ENCODE assay signal across 22 cellular contexts in genomic region chr6:124670801-124671200, GRCh38.
DNase-seq lines count a peak whose midpoint lies in the region; ATAC-seq and TF ChIP-seq lines count a peak whose summit lies in the region.
"Had no signal": no experiment of that assay in that cellular context is flagged by ENCODE, and none has a peak within 500 bp of the region (broad histone marks: within the 10 kb centered on the region; RNA-seq: fewer than 3 reads in every experiment).

No MANE protein-coding gene starts in this region.

- TF ChIP-seq CTCF in dorsolateral prefrontal cortex (IDR thresholded peaks at IDR 0.05 in 54 of 56, conservative IDR thresholded peaks at IDR 0.05 in 2 of 56; ENCODE audit: low read depth in 1 of 56, partially characterized antibody in 56 of 56) (no peak), body of pancreas (IDR thresholded peaks at IDR 0.05) (no peak)

- peak overlapping the region in 44 of 59 donors; percentile 6 to 76 (median 54) for H3K27ac ChIP-seq in dorsolateral prefrontal cortex
- no peak overlapping the region for H3K27ac ChIP-seq in body of pancreas
- H3K27ac ChIP-seq: heart right ventricle, KMS-11, upper lobe of left lung had no signal

- WGBS in body of pancreas, 2 donors, result 39 to 44% methylated on average over 3 of the region's 3 CpGs

- DNase-seq in NCI-H2171 treated with DMSO at 0.1 percent for 48 hours (lab: John Stamatoyannopoulos, UW) (peak; percentile 64), NCI-H2171 (lab: John Stamatoyannopoulos, UW) (no peak), NCI-H146 (lab: John Stamatoyannopoulos, UW) (peak; percentile 68), NCI-H69 (lab: John Stamatoyannopoulos, UW) (peak; percentile 94), dorsolateral prefrontal cortex (no peak), body of pancreas (no peak), ureter (ENCODE audit: low spot score) (no peak)
- DNase-seq: 8988T; activated CD8-positive, alpha-beta memory T cell treated with anti-CD3 and anti-CD28 coated beads for 24 hours; activated gamma-delta T cell; activated T-cell treated with anti-CD3 and anti-CD28 coated beads, Interleukin-2, amount 50 U/mL, for 1 hour; CD8-positive, alpha-beta T cell; DND-41; effector CD4-positive, alpha-beta T cell; erythroblast; foreskin fibroblast; H9; heart right ventricle; NCI-H446; upper lobe of left lung had no signal

- H3K27me3 ChIP-seq in dorsolateral prefrontal cortex, result no peaks in the 10 kb centered on the region
- no peaks in the 10 kb centered on the region for H3K27me3 ChIP-seq in body of pancreas
- H3K27me3 ChIP-seq: heart right ventricle, upper lobe of left lung had no signal

- no peaks in the 10 kb centered on the region for H3K9me3 ChIP-seq in body of pancreas
- H3K9me3 ChIP-seq: upper lobe of left lung had no signal

- H3K36me3 ChIP-seq in body of pancreas (replicated peaks in 1 of 2; ENCODE audit: insufficient read depth in 1 of 2, low read depth in 2 of 2), result no peaks in the 10 kb centered on the region
- H3K36me3 ChIP-seq: heart right ventricle, upper lobe of left lung had no signal

- ATAC-seq in body of pancreas (no peak), GM21381 (IDR thresholded peaks at IDR 0.05; ENCODE audit: unreplicated experiment) (no peak)
- ATAC-seq: CD8-positive, alpha-beta T cell; heart right ventricle had no signal

- H3K4me1 ChIP-seq in body of pancreas, result no peaks in the 10 kb centered on the region
- H3K4me1 ChIP-seq: heart right ventricle, upper lobe of left lung had no signal

- intact Hi-C loops in dorsolateral prefrontal cortex (cut with DNase I) (loop anchor here in 1 of 2 donors (1.0 kb wide), 1 partner anchor 30 kb away; no protein-coding TSS in a partner anchor), body of pancreas (cut with DNase I) (no loop called here)

- H3K4me3 ChIP-seq in dorsolateral prefrontal cortex, result no peak overlapping the region
- H3K4me3 ChIP-seq in body of pancreas, result no peak overlapping the region
- H3K4me3 ChIP-seq: heart right ventricle, upper lobe of left lung had no signal

- TF ChIP-seq POLR2A in body of pancreas (IDR thresholded peaks at IDR 0.05), result no peak

Comparison
In these comparisons a context has a peak if more than half of its experiments do, and no peak if none do; other contexts are left out.
1. DNase-seq: peak in NCI-H2171 treated with DMSO at 0.1 percent for 48 hours (single experiment), NCI-H146 (single experiment) and NCI-H69 (single experiment); none in NCI-H2171 (single experiment), dorsolateral prefrontal cortex (0 of 10), body of pancreas (0 of 4) and ureter (single experiment).
2. H3K27ac ChIP-seq: peak in dorsolateral prefrontal cortex (44 of 59); none in body of pancreas (0 of 4).